Comparison of ENCODE assay signal across 25 cellular contexts in genomic region chr12:71442567-71442931, GRCh38. TPM values are rescaled to one million over a fixed set of nuclear protein-coding genes. Genes with fewer than 3 reads are reported as not detected.
"Had no signal": no experiment of that assay in that cellular context is flagged by ENCODE, and none has a peak within 500 bp of the region (broad histone marks: within the 10 kb centered on the region; RNA-seq: fewer than 3 reads in every experiment).

No MANE protein-coding gene starts in this region.

- DNase-seq: activated B cell treated with CpG ODN at 0.5 μM for 24 hours; activated CD4-positive, alpha-beta T cell treated with anti-CD3 and anti-CD28 coated beads for 36 hours; activated CD8-positive, alpha-beta memory T cell treated with anti-CD3 and anti-CD28 coated beads for 24 hours; activated effector memory CD4-positive, alpha-beta T cell treated with anti-CD3 and anti-CD28 coated beads, Interleukin-2, amount 50 U/mL, for 16 hours; activated naive CD4-positive, alpha-beta T cell treated with anti-CD3 and anti-CD28 coated beads, Interleukin-2, amount 10 ng/mL, durations not matched to agents 7 days and 5 days; activated naive CD8-positive, alpha-beta T cell treated with anti-CD3 and anti-CD28 coated beads, Interleukin-2, amount 10 ng/mL, durations not matched to agents 7 days and 5 days; brain microvascular endothelial cell; cortex of kidney; foreskin keratinocyte; heart right ventricle; naive thymus-derived CD4-positive, alpha-beta T cell; retina; sigmoid colon; small intestine; stimulated activated CD4-positive, alpha-beta T cell treated with anti-CD3 and anti-CD28 coated beads, Interleukin-4, amount 100 ng/mL, for 24 hours; uterus had no signal

- H3K36me3 Mint-ChIP-seq: activated naive CD4-positive, alpha-beta T cell treated with anti-CD3 and anti-CD28 coated beads, Interleukin-2, amount 10 ng/mL, durations not matched to agents 7 days and 5 days; activated naive CD8-positive, alpha-beta T cell treated with anti-CD3 and anti-CD28 coated beads, Interleukin-2, amount 10 ng/mL, durations not matched to agents 7 days and 5 days; memory B cell; naive thymus-derived CD4-positive, alpha-beta T cell; stimulated activated effector memory CD8-positive, alpha-beta T cell treated with anti-CD3 and anti-CD28 coated beads, Interleukin-12 subunit alpha, Interleukin-12 subunit beta, amount 100 ng/mL, for 72 hours; type B pancreatic cell had no signal

- H3K27ac Mint-ChIP-seq: activated B cell treated with CpG ODN at 0.5 μM for 24 hours; activated CD4-positive, alpha-beta T cell treated with anti-CD3 and anti-CD28 coated beads for 36 hours; activated naive CD4-positive, alpha-beta T cell treated with anti-CD3 and anti-CD28 coated beads, Interleukin-2, amount 10 ng/mL, durations not matched to agents 7 days and 5 days; activated naive CD8-positive, alpha-beta T cell treated with anti-CD3 and anti-CD28 coated beads, Interleukin-2, amount 10 ng/mL, durations not matched to agents 7 days and 5 days; memory B cell; naive thymus-derived CD4-positive, alpha-beta T cell; progenitor cell of endocrine pancreas; stimulated activated effector memory CD8-positive, alpha-beta T cell treated with anti-CD3 and anti-CD28 coated beads, Interleukin-12 subunit alpha, Interleukin-12 subunit beta, amount 100 ng/mL, for 72 hours; stimulated activated naive CD8-positive, alpha-beta T cell treated with anti-CD3 and anti-CD28 coated beads, Interleukin-15, Interleukin-2, amounts not matched to agents 100 ng/mL and 50 ng/mL, for 24 hours; T-helper 2 cell treated with Interferon-gamma antibody and Interleukin-4, amounts not matched to agents 5 μg/mL and 100 μg/mL, for 36 hours; type B pancreatic cell had no signal

- H3K9me3 Mint-ChIP-seq: activated naive CD4-positive, alpha-beta T cell treated with anti-CD3 and anti-CD28 coated beads, Interleukin-2, amount 10 ng/mL, durations not matched to agents 7 days and 5 days; activated naive CD8-positive, alpha-beta T cell treated with anti-CD3 and anti-CD28 coated beads, Interleukin-2, amount 10 ng/mL, durations not matched to agents 7 days and 5 days; memory B cell; stimulated activated effector memory CD8-positive, alpha-beta T cell treated with anti-CD3 and anti-CD28 coated beads, Interleukin-12 subunit alpha, Interleukin-12 subunit beta, amount 100 ng/mL, for 72 hours had no signal

- H3K4me3 Mint-ChIP-seq: activated B cell treated with CpG ODN at 0.5 μM for 24 hours; activated CD4-positive, alpha-beta T cell treated with anti-CD3 and anti-CD28 coated beads for 36 hours; activated naive CD4-positive, alpha-beta T cell treated with anti-CD3 and anti-CD28 coated beads, Interleukin-2, amount 10 ng/mL, durations not matched to agents 7 days and 5 days; activated naive CD8-positive, alpha-beta T cell treated with anti-CD3 and anti-CD28 coated beads, Interleukin-2, amount 10 ng/mL, durations not matched to agents 7 days and 5 days; memory B cell; stimulated activated effector memory CD8-positive, alpha-beta T cell treated with anti-CD3 and anti-CD28 coated beads, Interleukin-12 subunit alpha, Interleukin-12 subunit beta, amount 100 ng/mL, for 72 hours; stimulated activated naive CD8-positive, alpha-beta T cell treated with anti-CD3 and anti-CD28 coated beads, Interleukin-15, Interleukin-2, amounts not matched to agents 100 ng/mL and 50 ng/mL, for 24 hours; T-helper 2 cell treated with Interferon-gamma antibody and Interleukin-4, amounts not matched to agents 5 μg/mL and 100 μg/mL, for 36 hours had no signal

RNA-seq across cellular contexts. Expression of gene LGR5, which starts 3.0 kb away (rescaled TPM):
- total RNA-seq: activated B cell treated with CpG ODN at 0.5 μM for 24 hours; activated CD4-positive, alpha-beta T cell treated with anti-CD3 and anti-CD28 coated beads for 36 hours; activated naive CD8-positive, alpha-beta T cell treated with anti-CD3 and anti-CD28 coated beads, Interleukin-2, amount 10 ng/mL, durations not matched to agents 7 days and 5 days; cardiac septum; foreskin keratinocyte; glomerular endothelial cell; kidney epithelial cell; naive thymus-derived CD4-positive, alpha-beta T cell had no signal
